Comparison of ENCODE assay signal across 8 cellular contexts in genomic region chr1:167721617-167722151, GRCh38. TPM values are rescaled to one million over a fixed set of nuclear protein-coding genes. Genes with fewer than 3 reads are reported as not detected.
DNase-seq lines count a peak whose midpoint lies in the region; ATAC-seq, FAIRE-seq and TF ChIP-seq lines count a peak whose summit lies in the region.

Gene MPZL1, plus strand, starts transcription at chr1:167721982. Its CDS starts 170 bp downstream, at chr1:167722152.

- intact Hi-C loops in adrenal gland (cut with DNase I), result loop anchor here (5.0 to 10.0 kb wide), 3 partner anchors 71 to 363 kb away; no protein-coding TSS in a partner anchor
- intact Hi-C loops in heart right ventricle (cut with DNase I), result loop anchor here in 9 of 10 donors (2.0 to 10.0 kb wide), 7 partner anchors 81 to 363 kb away; partner anchors contain the start of genes DCAF6 (in 3 of the 9) and MPC2 (in 3 of the 9)
- intact Hi-C loops in posterior vena cava (cut with DNase I), result loop anchor here (5.0 kb wide), 1 partner anchor 76 kb away; no protein-coding TSS in a partner anchor

- peak; percentile 90 for FAIRE-seq in GM12892 (lab: Jason Lieb, UNC)

- TF ChIP-seq CTCF in adrenal gland (IDR thresholded peaks at IDR 0.05) (peak in 1 of 6 experiments; percentile 3), heart right ventricle (IDR thresholded peaks at IDR 0.05) (no peak), upper lobe of left lung (IDR thresholded peaks at IDR 0.05) (no peak)

- H3K4me1 ChIP-seq in adrenal gland (replicated peaks in 1 of 2) (peaks cover 0 to 46% of the 10 kb centered on the region in 2 donors), heart right ventricle (peaks cover 4 to 49% (median 37%) of the 10 kb centered on the region in 9 donors), upper lobe of left lung (peaks cover 25 to 30% (median 27%) of the 10 kb centered on the region in 4 donors)

- DNase-seq in GM12892 (ENCODE audit: insufficient read length) (peak; percentile 95), NCI-H128 (lab: John Stamatoyannopoulos, UW; ENCODE audit: unreplicated experiment) (peak; percentile 92), T-helper 1 cell (peak; percentile 73 to 92 (median 82)), adrenal gland (peak; percentile 95 to 98 (median 96)), heart right ventricle (peak; percentile 96 to 98), posterior vena cava (ENCODE audit: low spot score) (peak; percentile 99), upper lobe of left lung (peak; percentile 96 to 97)

- TF ChIP-seq EP300 in upper lobe of left lung (IDR thresholded peaks at IDR 0.05), result no peak

- WGBS in adrenal gland, 4 donors, result 0 to 1% (median 0%) methylated on average over 10 to 52 of the region's 52 CpGs
- WGBS in heart right ventricle, 2 donors, result 0 to 1% methylated on average over 52 of the region's 52 CpGs
- 0% methylated on average over 22 to 29 of the region's 52 CpGs for WGBS in upper lobe of left lung, 2 donors

- H3K9me3 ChIP-seq in adrenal gland (replicated peaks in 1 of 3), result no peaks in the 10 kb centered on the region
- H3K9me3 ChIP-seq in heart right ventricle, result no peaks in the 10 kb centered on the region
- no peaks in the 10 kb centered on the region for H3K9me3 ChIP-seq in upper lobe of left lung

- TF ChIP-seq POLR2A in GM12892 (IDR thresholded peaks at IDR 0.05; ENCODE audit: low read depth, low read length) (peak; percentile 68; the same call in 1 of the 2 replicates), adrenal gland (IDR thresholded peaks at IDR 0.05) (peak in 1 of 2 donors; percentile 82), upper lobe of left lung (IDR thresholded peaks at IDR 0.05) (peak; percentile 2 to 92 (median 62))

- ATAC-seq in HG02759 (IDR thresholded peaks at IDR 0.05; ENCODE audit: unreplicated experiment) (peak; percentile 92), heart right ventricle (peak; percentile 99), upper lobe of left lung (ENCODE audit: low FRiP score in 2 of 2) (peak; percentile 97 to 99)

- no peaks in the 10 kb centered on the region for H3K36me3 ChIP-seq in adrenal gland (replicated peaks in 1 of 2)
- H3K36me3 ChIP-seq in heart right ventricle, result no peaks in the 10 kb centered on the region
- no peaks in the 10 kb centered on the region for H3K36me3 ChIP-seq in upper lobe of left lung

- H3K27ac ChIP-seq in adrenal gland (peak within 1 kb of the TSS; percentile 51 to 94 (median 88)), heart right ventricle (peak within 1 kb of the TSS; percentile 51 to 94 (median 88)), upper lobe of left lung (peak within 1 kb of the TSS; percentile 84 to 96 (median 93))

- H3K4me3 ChIP-seq in adrenal gland, result peak within 1 kb of the TSS; percentile 59 to 75 (median 66)
- peak within 1 kb of the TSS; percentile 65 to 99 (median 94) for H3K4me3 ChIP-seq in heart right ventricle
- H3K4me3 ChIP-seq in upper lobe of left lung, result peak within 1 kb of the TSS; percentile 91 to 99 (median 94)

- H3K27me3 ChIP-seq in adrenal gland (no peaks in the 10 kb centered on the region), heart right ventricle (no peaks in the 10 kb centered on the region), upper lobe of left lung (no peaks in the 10 kb centered on the region)

RNA-seq across cellular contexts. Expression of gene MPZL1, which starts in this region (rescaled TPM):
- 31.9 TPM for polyA plus RNA-seq in GM12892 (2012; ENCODE audit: missing spikeins)
- total RNA-seq in adrenal gland (100 to 1,000 TPM in 1 of 8 donors, 10 to 100 TPM in 7; 32.5 to 101 (median 65.0) TPM), heart right ventricle (10 to 100 TPM; 15.6 to 52.5 (median 25.2) TPM), posterior vena cava (100 to 1,000 TPM; 120 to 146 TPM), upper lobe of left lung (10 to 100 TPM; 28.3 to 80.6 (median 65.4) TPM)
- polyA plus RNA-seq in adrenal gland (10 to 100 TPM; 12.1 to 87.5 (median 20.6) TPM), heart right ventricle (10 to 100 TPM; 12.8 to 24.0 TPM)

Comparison
In these comparisons a context has a peak if more than half of its experiments do, and no peak if none do; other contexts are left out.
1. Peak in every context shown above with its lines: DNase-seq, ATAC-seq, H3K4me3 ChIP-seq and H3K27ac ChIP-seq.